ENCODE assay signal across 8 cellular contexts in genomic region chr14:95993768-95994592, GRCh38. TPM values are rescaled to one million over a fixed set of nuclear protein-coding genes. Genes with fewer than 3 reads are reported as not detected.
DNase-seq lines count a peak whose midpoint lies in the region; ATAC-seq and TF ChIP-seq lines count a peak whose summit lies in the region.

No MANE protein-coding gene starts in this region.

- peak; percentile 80 for TF ChIP-seq CTCF in GM12873 (IDR thresholded peaks at IDR 0.05; ENCODE audit: insufficient read depth, low read depth, low read length, missing control alignments)
- peak; percentile 52 for TF ChIP-seq CTCF in WERI-Rb-1 (IDR thresholded peaks at IDR 0.05; ENCODE audit: low read depth, low read length)
- TF ChIP-seq CTCF in fibroblast of mammary gland (conservative IDR thresholded peaks at IDR 0.05; ENCODE audit: control insufficient read depth, insufficient read depth, low read depth, low read length): peak; percentile 83

- H3K4me1 ChIP-seq in neuronal stem cell (ENCODE audit: control insufficient read depth in 2 of 2, insufficient read depth in 1 of 2, low read depth in 1 of 2, low read length in 2 of 2): peaks cover 5 to 9% of the 10 kb centered on the region in 2 donors

- H3K9me3 ChIP-seq in WERI-Rb-1 (ENCODE audit: severe bottlenecking) (peaks cover 15% of the 10 kb centered on the region), neuronal stem cell (replicated peaks in 1 of 2; ENCODE audit: control insufficient read depth in 2 of 2, insufficient read depth in 1 of 2, low read depth in 1 of 2, low read length in 2 of 2) (peaks cover 4 to 5% of the 10 kb centered on the region in 2 donors)

- H2BK120ac ChIP-seq in neuronal stem cell (ENCODE audit: low read depth, low read length): no peak overlapping the region

- H3K9ac ChIP-seq in neuronal stem cell (ENCODE audit: low read depth, low read length, poor library complexity): no peak overlapping the region

- H3K36me3 ChIP-seq in WERI-Rb-1 (no peaks in the 10 kb centered on the region), neuronal stem cell (replicated peaks in 1 of 2; ENCODE audit: control insufficient read depth in 2 of 2, insufficient read depth in 2 of 2, low read length in 2 of 2) (no peaks in the 10 kb centered on the region)

- H3K27me3 ChIP-seq in WERI-Rb-1 (ENCODE audit: insufficient read depth, low read depth, severe bottlenecking) (no peaks in the 10 kb centered on the region), neuronal stem cell (ENCODE audit: control insufficient read depth in 3 of 3, insufficient read depth in 3 of 3, low read depth in 1 of 3, low read length in 3 of 3) (peaks cover 0 to 2% (median 0%) of the 10 kb centered on the region in 3 experiments)

- H3K4me3 ChIP-seq in WERI-Rb-1 (ENCODE audit: low read depth, low read length) (no peak overlapping the region), fibroblast of mammary gland (ENCODE audit: control insufficient read depth, low read depth, low read length) (no peak overlapping the region), neuronal stem cell (ENCODE audit: low read length in 2 of 2) (no peak overlapping the region)

- no peak overlapping the region for H2BK12ac ChIP-seq in neuronal stem cell (ENCODE audit: low read length)

- H3K4ac ChIP-seq in neuronal stem cell (ENCODE audit: low read length): no peak overlapping the region

- H2AK5ac ChIP-seq in neuronal stem cell (ENCODE audit: low read depth, low read length): no peak overlapping the region

- no peak overlapping the region for H4K8ac ChIP-seq in neuronal stem cell (ENCODE audit: low read depth, low read length)

- peak overlapping the region; percentile 55 for H3K18ac ChIP-seq in neuronal stem cell (ENCODE audit: low read length)

- ATAC-seq in HG03025 (IDR thresholded peaks at IDR 0.05; ENCODE audit: low FRiP score, unreplicated experiment): no peak
- ATAC-seq in HG03135 (IDR thresholded peaks at IDR 0.05; ENCODE audit: unreplicated experiment): no peak

- H2BK15ac ChIP-seq in neuronal stem cell (ENCODE audit: low read length): no peak overlapping the region

- H4K91ac ChIP-seq in neuronal stem cell (ENCODE audit: low read depth, low read length, poor library complexity): no peak overlapping the region

- no peak overlapping the region for H3K14ac ChIP-seq in neuronal stem cell (ENCODE audit: low read length)

- no peak overlapping the region for H2AFZ ChIP-seq in neuronal stem cell (ENCODE audit: low read length)

- peak overlapping the region; percentile 35 for H3K4me2 ChIP-seq in neuronal stem cell (ENCODE audit: insufficient read depth, low read length, poor library complexity, severe bottlenecking)

- peak; percentile 68 for DNase-seq in AG20443 (ENCODE audit: low spot score)
- DNase-seq in NCI-H187 treated with DMSO at 0.1 percent for 48 hours (lab: John Stamatoyannopoulos, UW): peak; percentile 17
- DNase-seq in WERI-Rb-1: peak; percentile 28
- peak; percentile 67 for DNase-seq in fibroblast of mammary gland (ENCODE audit: low read depth)
- peak; percentile 73 for DNase-seq in neuronal stem cell (ENCODE audit: low spot score)

- H3K79me1 ChIP-seq in neuronal stem cell (ENCODE audit: low read depth, low read length): no peaks in the 10 kb centered on the region

- no peak overlapping the region for H3K23ac ChIP-seq in neuronal stem cell (ENCODE audit: low read depth, low read length, poor library complexity)

- H2BK5ac ChIP-seq in neuronal stem cell (ENCODE audit: low read length): no peak overlapping the region

- H3K27ac ChIP-seq in WERI-Rb-1 (no peak overlapping the region), neuronal stem cell (replicated peaks; ENCODE audit: low read length) (peak overlapping the region; percentile 45)

- no CpG with 5 or more reads among the region's 5 CpGs for WGBS in neuronal stem cell (ENCODE audit: extremely low coverage in 2 of 2, insufficient read length in 2 of 2, insufficient replicate concordance in 1 of 2), 2 donors

RNA-seq across cellular contexts. Expression of gene C14orf132, which starts 45.2 kb away (rescaled TPM):
- 4.9 TPM for polyA plus RNA-seq in neuronal stem cell (2013, experiment 1 of 2)
- 4.3 TPM for polyA plus RNA-seq in neuronal stem cell (2013, experiment 2 of 2)

Comparison
In these comparisons a context has a peak if more than half of its experiments do, and no peak if none do; other contexts are left out.
1. DNase-seq: peak in every context shown above with its lines; median percentile 73 in neuronal stem cell; 68 in AG20443; 67 in fibroblast of mammary gland; 28 in WERI-Rb-1; 17 in NCI-H187 treated with DMSO at 0.1 percent for 48 hours.